Comparison of ENCODE assay signal across 1 cellular context in the genomic region with DNA sequence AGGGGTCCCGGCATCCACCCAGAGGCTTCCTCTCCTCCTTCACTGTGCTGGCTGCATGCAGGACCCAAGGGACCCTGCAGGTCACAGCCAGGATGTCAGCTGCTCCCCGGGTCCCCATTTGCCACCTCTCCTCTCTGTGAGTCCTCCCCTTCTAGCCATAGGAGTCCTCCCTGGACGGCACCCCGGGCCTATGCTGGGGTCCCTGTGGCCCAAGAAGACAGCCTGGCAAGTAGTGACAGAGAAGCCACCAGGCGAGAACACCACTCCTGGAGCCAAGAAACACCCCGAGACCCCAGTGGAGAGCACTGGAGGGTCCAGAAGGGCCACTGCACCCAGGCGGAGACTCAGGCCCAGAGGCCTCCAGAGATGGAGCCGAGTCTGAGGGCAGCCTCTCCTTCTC.
A peak's percentile ranks its signal among the peaks of the same experiment; 100 is the strongest.
TF ChIP-seq lines count a peak whose summit lies in the region.

No MANE protein-coding gene starts in this region.

TF ChIP-seq in K562, 482 proteins besides CTCF, POLR2A, EP300 and RAD21:
- TF ChIP-seq PHTF2 (CRISPR knock-in tag; IDR thresholded peaks at IDR 0.05) (no peak), ZNF263 (CRISPR knock-in tag; IDR thresholded peaks at IDR 0.05; ENCODE audit: borderline replicate concordance) (peak; percentile 45)
- TF ChIP-seq, protein P1, sequence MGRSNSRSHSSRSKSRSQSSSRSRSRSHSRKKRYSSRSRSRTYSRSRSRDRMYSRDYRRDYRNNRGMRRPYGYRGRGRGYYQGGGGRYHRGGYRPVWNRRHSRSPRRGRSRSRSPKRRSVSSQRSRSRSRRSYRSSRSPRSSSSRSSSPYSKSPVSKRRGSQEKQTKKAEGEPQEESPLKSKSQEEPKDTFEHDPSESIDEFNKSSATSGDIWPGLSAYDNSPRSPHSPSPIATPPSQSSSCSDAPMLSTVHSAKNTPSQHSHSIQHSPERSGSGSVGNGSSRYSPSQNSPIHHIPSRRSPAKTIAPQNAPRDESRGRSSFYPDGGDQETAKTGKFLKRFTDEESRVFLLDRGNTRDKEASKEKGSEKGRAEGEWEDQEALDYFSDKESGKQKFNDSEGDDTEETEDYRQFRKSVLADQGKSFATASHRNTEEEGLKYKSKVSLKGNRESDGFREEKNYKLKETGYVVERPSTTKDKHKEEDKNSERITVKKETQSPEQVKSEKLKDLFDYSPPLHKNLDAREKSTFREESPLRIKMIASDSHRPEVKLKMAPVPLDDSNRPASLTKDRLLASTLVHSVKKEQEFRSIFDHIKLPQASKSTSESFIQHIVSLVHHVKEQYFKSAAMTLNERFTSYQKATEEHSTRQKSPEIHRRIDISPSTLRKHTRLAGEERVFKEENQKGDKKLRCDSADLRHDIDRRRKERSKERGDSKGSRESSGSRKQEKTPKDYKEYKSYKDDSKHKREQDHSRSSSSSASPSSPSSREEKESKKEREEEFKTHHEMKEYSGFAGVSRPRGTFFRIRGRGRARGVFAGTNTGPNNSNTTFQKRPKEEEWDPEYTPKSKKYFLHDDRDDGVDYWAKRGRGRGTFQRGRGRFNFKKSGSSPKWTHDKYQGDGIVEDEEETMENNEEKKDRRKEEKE (IDR thresholded peaks at IDR 0.05; ENCODE audit: borderline replicate concordance in 1 of 2, control insufficient read depth in 1 of 2, low read depth in 2 of 2, low read length in 1 of 2) = no peak
